ENCODE assay signal across 1 cellular context in the genomic region with DNA sequence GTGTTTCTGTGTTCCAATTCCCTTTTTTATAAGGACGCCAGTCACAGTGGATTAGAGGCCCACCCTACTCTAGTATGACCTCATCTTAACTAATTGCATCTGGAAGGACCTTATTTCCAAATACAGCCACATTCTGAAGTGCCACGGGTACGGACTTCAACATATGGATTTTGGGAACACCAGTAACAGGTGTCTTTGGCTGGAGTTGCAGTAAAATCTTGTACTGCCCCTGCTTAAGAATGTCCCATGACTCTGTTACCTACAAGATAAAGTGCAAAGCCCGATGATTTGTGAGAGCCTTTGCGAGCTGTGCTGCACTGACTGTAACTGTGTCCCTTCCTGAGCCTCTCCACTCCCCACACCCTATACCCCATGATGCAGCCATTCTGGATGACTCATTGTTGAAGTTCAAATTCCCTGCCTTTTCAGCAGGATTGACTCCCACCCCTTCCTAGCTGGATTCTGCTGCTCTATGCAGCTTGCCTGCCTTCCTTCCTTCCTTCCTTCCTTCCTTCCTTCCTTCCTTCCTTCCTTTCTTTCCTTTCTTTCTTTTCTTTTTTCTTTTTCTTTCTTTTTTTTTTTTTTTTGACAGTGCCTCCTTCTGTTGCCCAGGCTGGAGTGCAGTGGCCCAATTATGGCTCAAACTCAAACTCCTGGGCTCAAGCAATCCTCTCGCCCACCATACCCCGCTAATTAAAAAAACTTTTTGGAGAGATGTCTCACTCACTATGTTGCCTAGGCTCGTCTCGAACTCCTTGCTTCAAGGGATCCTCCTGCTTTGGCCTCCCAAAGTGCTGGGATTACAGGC.
A peak's percentile ranks its signal among the peaks of the same experiment; 100 is the strongest.
TF ChIP-seq lines count a peak whose summit lies in the region.

No MANE protein-coding gene starts in this region.

TF ChIP-seq in HepG2, 621 proteins besides CTCF, POLR2A, EP300 and RAD21 (continued from another document):
- TF ChIP-seq FOXP4 (CRISPR knock-in tag; IDR thresholded peaks at IDR 0.05): no peak
- TF ChIP-seq KMT2A (CRISPR knock-in tag; IDR thresholded peaks at IDR 0.05): no peak
- TF ChIP-seq ERF (CRISPR knock-in tag; IDR thresholded peaks at IDR 0.05): 0 out of 2 replicates have a peak, but pooled peaks have one; percentile 8
- TF ChIP-seq ZNF543 (CRISPR knock-in tag; IDR thresholded peaks at IDR 0.05): no peak
- TF ChIP-seq, protein P1, sequence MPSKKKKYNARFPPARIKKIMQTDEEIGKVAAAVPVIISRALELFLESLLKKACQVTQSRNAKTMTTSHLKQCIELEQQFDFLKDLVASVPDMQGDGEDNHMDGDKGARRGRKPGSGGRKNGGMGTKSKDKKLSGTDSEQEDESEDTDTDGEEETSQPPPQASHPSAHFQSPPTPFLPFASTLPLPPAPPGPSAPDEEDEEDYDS (CRISPR knock-in tag; IDR thresholded peaks at IDR 0.05): 0 out of 2 replicates have a peak, but pooled peaks have one; percentile 46
- no peak for TF ChIP-seq IKZF5 (CRISPR knock-in tag; IDR thresholded peaks at IDR 0.05)
- TF ChIP-seq ZNF7 (CRISPR knock-in tag; IDR thresholded peaks at IDR 0.05): no peak
- TF ChIP-seq, protein P2, sequence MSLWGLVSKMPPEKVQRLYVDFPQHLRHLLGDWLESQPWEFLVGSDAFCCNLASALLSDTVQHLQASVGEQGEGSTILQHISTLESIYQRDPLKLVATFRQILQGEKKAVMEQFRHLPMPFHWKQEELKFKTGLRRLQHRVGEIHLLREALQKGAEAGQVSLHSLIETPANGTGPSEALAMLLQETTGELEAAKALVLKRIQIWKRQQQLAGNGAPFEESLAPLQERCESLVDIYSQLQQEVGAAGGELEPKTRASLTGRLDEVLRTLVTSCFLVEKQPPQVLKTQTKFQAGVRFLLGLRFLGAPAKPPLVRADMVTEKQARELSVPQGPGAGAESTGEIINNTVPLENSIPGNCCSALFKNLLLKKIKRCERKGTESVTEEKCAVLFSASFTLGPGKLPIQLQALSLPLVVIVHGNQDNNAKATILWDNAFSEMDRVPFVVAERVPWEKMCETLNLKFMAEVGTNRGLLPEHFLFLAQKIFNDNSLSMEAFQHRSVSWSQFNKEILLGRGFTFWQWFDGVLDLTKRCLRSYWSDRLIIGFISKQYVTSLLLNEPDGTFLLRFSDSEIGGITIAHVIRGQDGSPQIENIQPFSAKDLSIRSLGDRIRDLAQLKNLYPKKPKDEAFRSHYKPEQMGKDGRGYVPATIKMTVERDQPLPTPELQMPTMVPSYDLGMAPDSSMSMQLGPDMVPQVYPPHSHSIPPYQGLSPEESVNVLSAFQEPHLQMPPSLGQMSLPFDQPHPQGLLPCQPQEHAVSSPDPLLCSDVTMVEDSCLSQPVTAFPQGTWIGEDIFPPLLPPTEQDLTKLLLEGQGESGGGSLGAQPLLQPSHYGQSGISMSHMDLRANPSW (CRISPR knock-in tag; IDR thresholded peaks at IDR 0.05; ENCODE audit: borderline replicate concordance): no peak
- TF ChIP-seq REPIN1 (CRISPR knock-in tag; IDR thresholded peaks at IDR 0.05; ENCODE audit: borderline replicate concordance, low read depth): no peak
- peak; percentile 41; the same call in 1 of the 2 replicates for TF ChIP-seq HNF4G (IDR thresholded peaks at IDR 0.05; ENCODE audit: borderline replicate concordance, low read depth, low read length)
- peak; percentile 50; the same call in 1 of the 2 replicates for TF ChIP-seq HNF4G (CRISPR knock-in tag; IDR thresholded peaks at IDR 0.05; ENCODE audit: borderline replicate concordance, low read depth)
